Comparison of ENCODE assay signal across 9 cellular contexts in genomic region chr19:17686027-17686511, GRCh38. TPM values are rescaled to one million over a fixed set of nuclear protein-coding genes. Genes with fewer than 3 reads are reported as not detected.
DNase-seq lines count a peak whose midpoint lies in the region; ATAC-seq and TF ChIP-seq lines count a peak whose summit lies in the region.
"Had no signal": no experiment of that assay in that cellular context is flagged by ENCODE, and none has a peak within 500 bp of the region (broad histone marks: within the 10 kb centered on the region; RNA-seq: fewer than 3 reads in every experiment).

No MANE protein-coding gene starts in this region.

- peak; percentile 21 for ATAC-seq in PC-3
- peak; percentile 9 for ATAC-seq in esophagus mucosa
- ATAC-seq in HG02852 (IDR thresholded peaks at IDR 0.05; ENCODE audit: unreplicated experiment) = no peak
- no peak for ATAC-seq in HG02798 (IDR thresholded peaks at IDR 0.05; ENCODE audit: poor library complexity, unreplicated experiment)
- ATAC-seq in body of pancreas = no peak
- ATAC-seq: sciatic nerve had no signal

- POLR2A ChIA-PET in PC-3 (lab: Charles Lee; ENCODE audit: unreplicated experiment) = no interaction called here

- intact Hi-C loops in PC-3 (cut with micrococcal nuclease) = no loop called here
- intact Hi-C loops in body of pancreas (cut with DNase I) = no loop called here

- H4K20me1 ChIP-seq in DOHH2 (ENCODE audit: control insufficient read depth, insufficient read depth, low read depth, low read length) (no peaks in the 10 kb centered on the region), PC-3 (ENCODE audit: low read length) (no peaks in the 10 kb centered on the region)

- no peak for TF ChIP-seq POLR2A in body of pancreas (IDR thresholded peaks at IDR 0.05)

- DNase-seq in PC-3 = no peak
- DNase-seq in nucleus accumbens (lab: John Stamatoyannopoulos, UW) = peak in 36 of 56 donors; percentile 2 to 75 (median 32)
- no peak for DNase-seq in body of pancreas
- DNase-seq in D341Med (ENCODE audit: low spot score) = no peak

- no peaks in the 10 kb centered on the region for H3K9me3 ChIP-seq in DOHH2 (ENCODE audit: control insufficient read depth, insufficient read depth, low read length)
- H3K9me3 ChIP-seq in PC-3 (ENCODE audit: low read length) = no peaks in the 10 kb centered on the region
- H3K9me3 ChIP-seq in body of pancreas = no peaks in the 10 kb centered on the region

- H3K4me3 ChIP-seq in DOHH2 (ENCODE audit: low read length) (no peak overlapping the region), PC-3 (ENCODE audit: low read length) (peak overlapping the region; percentile 62), body of pancreas (no peak overlapping the region)

- 1 to 2% methylated on average over 9 to 12 of the region's 12 CpGs for WGBS in body of pancreas, 2 donors

- H3K79me2 ChIP-seq in DOHH2 (ENCODE audit: control insufficient read depth, low read length) = no peaks in the 10 kb centered on the region
- no peaks in the 10 kb centered on the region for H3K79me2 ChIP-seq in PC-3 (ENCODE audit: low read length)

- CTCF ChIA-PET in PC-3 (lab: Charles Lee) = no interaction called here

- no peaks in the 10 kb centered on the region for H3K36me3 ChIP-seq in DOHH2 (ENCODE audit: control insufficient read depth, low read length)
- H3K36me3 ChIP-seq in PC-3 (ENCODE audit: low read depth, low read length) = no peaks in the 10 kb centered on the region
- H3K36me3 ChIP-seq in body of pancreas (replicated peaks in 1 of 2; ENCODE audit: insufficient read depth in 1 of 2, low read depth in 2 of 2) = no peaks in the 10 kb centered on the region

- peaks cover 6% of the 10 kb centered on the region; the same call in 1 of the 2 replicates for H3K4me1 ChIP-seq in DOHH2 (ENCODE audit: control insufficient read depth, low read length)
- peaks cover 14% of the 10 kb centered on the region for H3K4me1 ChIP-seq in PC-3 (ENCODE audit: insufficient read depth, low read length)
- H3K4me1 ChIP-seq in body of pancreas = peaks cover 14% of the 10 kb centered on the region

- TF ChIP-seq CTCF in DOHH2 (IDR thresholded peaks at IDR 0.05; ENCODE audit: low read depth, low read length, poor library complexity, severe bottlenecking) (no peak), PC-3 (conservative IDR thresholded peaks at IDR 0.05; ENCODE audit: low read depth, low read length) (no peak), body of pancreas (IDR thresholded peaks at IDR 0.05) (no peak)

- peak overlapping the region; percentile 31; the same call in 1 of the 2 replicates for H3K4me2 ChIP-seq in DOHH2 (ENCODE audit: low read length)
- peak overlapping the region; percentile 85 for H3K4me2 ChIP-seq in PC-3 (ENCODE audit: low read length)

- H3K9me2 ChIP-seq in DOHH2 (replicated peaks; ENCODE audit: control insufficient read depth, low read length) (no peaks in the 10 kb centered on the region), PC-3 (replicated peaks; ENCODE audit: low read length) (no peaks in the 10 kb centered on the region)

- H3K27ac ChIP-seq in DOHH2 (ENCODE audit: low read depth, low read length) = no peak overlapping the region
- H3K27ac ChIP-seq in PC-3 (ENCODE audit: low read length) = no peak overlapping the region
- no peak overlapping the region for H3K27ac ChIP-seq in body of pancreas

- H3K9ac ChIP-seq in PC-3 (ENCODE audit: low read length) = no peak overlapping the region

- 0 out of 2 replicates have a peak overlapping the region, but pooled peaks have one; percentile 53 for H2AFZ ChIP-seq in PC-3 (ENCODE audit: low read length)

- H3F3A ChIP-seq in DOHH2 (ENCODE audit: control insufficient read depth, insufficient read depth) (no peaks in the 10 kb centered on the region), PC-3 (ENCODE audit: low read length, unreplicated experiment) (no peaks in the 10 kb centered on the region)

- BruUV-seq in PC-3 (replicated peaks; lab: Mats Ljungman, UMichigan) = no TSS peak

- H3K27me3 ChIP-seq in DOHH2 (ENCODE audit: control insufficient read depth, low read length) (peaks cover 39% of the 10 kb centered on the region), PC-3 (ENCODE audit: low read length) (peaks cover 25% of the 10 kb centered on the region), body of pancreas (peaks cover 0 to 17% of the 10 kb centered on the region in 2 donors)

RNA-seq across cellular contexts. Expression of gene UNC13A, which starts 2.1 kb away (rescaled TPM):
- not detected in 2 replicates for total RNA-seq in PC-3 (2014; rRNA removed)
- 0.04 TPM for total RNA-seq in esophagus mucosa
- 1 to 10 TPM; 1.3 to 2.6 TPM for total RNA-seq in body of pancreas

RNA-seq across cellular contexts. Expression of gene MAP1S, which starts 33.2 kb away (rescaled TPM):
- total RNA-seq in PC-3 (2014; rRNA removed) = 25.4 and 30.2 TPM in 2 replicates
- 16.9 TPM for total RNA-seq in esophagus mucosa
- total RNA-seq in body of pancreas = 10 to 100 TPM; 37.1 to 53.4 TPM

Comparison
In these comparisons a context has a peak if more than half of its experiments do, and no peak if none do; other contexts are left out.
1. ATAC-seq: peak in PC-3 (single experiment) and esophagus mucosa (single experiment); none in HG02852 (single experiment), HG02798 (single experiment) and body of pancreas (single experiment).
2. DNase-seq: peak in nucleus accumbens (36 of 56); none in PC-3 (single experiment), body of pancreas (0 of 4) and D341Med (single experiment).